ENCODE assay signal across 25 cellular contexts in genomic region chr19:36121486-36122124, GRCh38. TPM values are rescaled to one million over a fixed set of nuclear protein-coding genes. Genes with fewer than 3 reads are reported as not detected.
DNase-seq lines count a peak whose midpoint lies in the region; ATAC-seq and TF ChIP-seq lines count a peak whose summit lies in the region.
"Had no signal": no experiment of that assay in that cellular context is flagged by ENCODE, and none has a peak within 500 bp of the region (broad histone marks: within the 10 kb centered on the region; RNA-seq: fewer than 3 reads in every experiment).

No MANE protein-coding gene starts in this region.

- ATAC-seq in stimulated activated memory B cell treated with anti-CD40 and anti-IgM and Interleukin-4, amounts not matched to agents 10 μg/mL and 1 μg/mL and 100 μg/mL, for 72 hours: peak; percentile 6
- ATAC-seq in GM18858 (IDR thresholded peaks at IDR 0.05; ENCODE audit: unreplicated experiment): no peak

- peaks cover 88% of the 10 kb centered on the region for H3K36me3 Mint-ChIP-seq in activated T-cell treated with anti-CD3 and anti-CD28 coated beads, Interleukin-2, amount 50 U/mL, for 24 hours (ENCODE audit: low read depth)
- H3K36me3 Mint-ChIP-seq in endodermal cell (ENCODE audit: low read depth) (peaks cover 64% of the 10 kb centered on the region), CD14-positive monocyte (peaks cover 78 to 93% of the 10 kb centered on the region in 2 donors)
- H3K36me3 Mint-ChIP-seq in stimulated activated memory B cell treated with anti-CD40 and anti-IgM and Interleukin-4, amounts not matched to agents 10 μg/mL and 1 μg/mL and 100 μg/mL, for 72 hours: peaks cover 69% of the 10 kb centered on the region

- no peaks in the 10 kb centered on the region for H3K9me3 ChIP-seq in endodermal cell (ENCODE audit: control insufficient read depth, low read length)
- H3K9me3 ChIP-seq: BE2C, HAP-1, SJCRH30 had no signal

- peaks cover 57% of the 10 kb centered on the region for H3K36me3 ChIP-seq in endodermal cell (ENCODE audit: control insufficient read depth, insufficient read depth, low read length)

- no peak overlapping the region for H3K4me3 Mint-ChIP-seq in activated T-cell treated with anti-CD3 and anti-CD28 coated beads, Interleukin-2, amount 50 U/mL, for 24 hours
- no peak overlapping the region for H3K4me3 Mint-ChIP-seq in endodermal cell
- H3K4me3 Mint-ChIP-seq in stimulated activated memory B cell treated with anti-CD40 and anti-IgM and Interleukin-4, amounts not matched to agents 10 μg/mL and 1 μg/mL and 100 μg/mL, for 72 hours: no peak overlapping the region
- no peak overlapping the region for H3K4me3 Mint-ChIP-seq in CD14-positive monocyte
- H3K4me3 Mint-ChIP-seq: CD8-positive, alpha-beta memory T cell had no signal

- no peak overlapping the region for H3K9ac ChIP-seq in endodermal cell (ENCODE audit: extremely low read depth, low read length, poor library complexity, severe bottlenecking)

- no peak overlapping the region for H3K27ac ChIP-seq in endodermal cell (ENCODE audit: low read depth, low read length)
- H3K27ac ChIP-seq: HL-60, PC-9, RWPE1, SJCRH30 had no signal

- no peaks in the 10 kb centered on the region for H3K27me3 ChIP-seq in endodermal cell (ENCODE audit: control insufficient read depth, insufficient read depth, low read length, poor library complexity, severe bottlenecking)
- H3K27me3 ChIP-seq: BE2C, SJCRH30 had no signal

- no peak for TF ChIP-seq CTCF in endodermal cell (conservative IDR thresholded peaks at IDR 0.05)
- no peak for TF ChIP-seq CTCF in CD14-positive monocyte (IDR thresholded peaks at IDR 0.05)

- DNase-seq in activated T-cell treated with anti-CD3 and anti-CD28 coated beads, Interleukin-2, amount 50 U/mL, for 24 hours: no peak
- no peak for DNase-seq in activated T-cell treated with anti-CD3 and anti-CD28 coated beads, Interleukin-2, amount 50 U/mL, for 1 hour
- DNase-seq in Kasumi-1 (lab: John Stamatoyannopoulos, UW) (peak; percentile 12 to 17), endodermal cell (no peak), CD14-positive monocyte (ENCODE audit: low spot score) (no peak), DMS79 treated with DMSO at 0.1 percent for 48 hours (lab: John Stamatoyannopoulos, UW) (no peak)
- DNase-seq: 8988T; BE2C; CD8-positive, alpha-beta memory T cell; DMS79; NCI-H1417; NCI-H187; NCI-H2107; NCI-H226; NCI-H524; PC-9; SJCRH30; SW 1271 had no signal

- intact Hi-C loops in CD14-positive monocyte (cut with micrococcal nuclease): no loop called here

- H3K9me3 Mint-ChIP-seq in activated T-cell treated with anti-CD3 and anti-CD28 coated beads, Interleukin-2, amount 50 U/mL, for 24 hours: no peaks in the 10 kb centered on the region
- H3K9me3 Mint-ChIP-seq in endodermal cell (no peaks in the 10 kb centered on the region), CD14-positive monocyte (no peaks in the 10 kb centered on the region)
- no peaks in the 10 kb centered on the region for H3K9me3 Mint-ChIP-seq in stimulated activated memory B cell treated with anti-CD40 and anti-IgM and Interleukin-4, amounts not matched to agents 10 μg/mL and 1 μg/mL and 100 μg/mL, for 72 hours
- H3K9me3 Mint-ChIP-seq: CD8-positive, alpha-beta memory T cell had no signal

- peak overlapping the region; percentile 63 for H3K27ac Mint-ChIP-seq in activated T-cell treated with anti-CD3 and anti-CD28 coated beads, Interleukin-2, amount 50 U/mL, for 24 hours
- H3K27ac Mint-ChIP-seq in endodermal cell (peak overlapping the region; percentile 52), CD14-positive monocyte (peak overlapping the region in 1 of 7 donors; percentile 37)
- H3K27ac Mint-ChIP-seq in stimulated activated memory B cell treated with anti-CD40 and anti-IgM and Interleukin-4, amounts not matched to agents 10 μg/mL and 1 μg/mL and 100 μg/mL, for 72 hours: no peak overlapping the region
- H3K27ac Mint-ChIP-seq: CD8-positive, alpha-beta memory T cell had no signal

- no peaks in the 10 kb centered on the region for H3K27me3 Mint-ChIP-seq in activated T-cell treated with anti-CD3 and anti-CD28 coated beads, Interleukin-2, amount 50 U/mL, for 24 hours
- H3K27me3 Mint-ChIP-seq in endodermal cell (ENCODE audit: insufficient read depth): no peaks in the 10 kb centered on the region
- H3K27me3 Mint-ChIP-seq in stimulated activated memory B cell treated with anti-CD40 and anti-IgM and Interleukin-4, amounts not matched to agents 10 μg/mL and 1 μg/mL and 100 μg/mL, for 72 hours: no peaks in the 10 kb centered on the region
- peaks cover 0 to 1% (median 0%) of the 10 kb centered on the region in 3 donors for H3K27me3 Mint-ChIP-seq in CD14-positive monocyte (ENCODE audit: low read depth in 3 of 3)

- peaks cover 28% of the 10 kb centered on the region for H3K4me1 Mint-ChIP-seq in activated T-cell treated with anti-CD3 and anti-CD28 coated beads, Interleukin-2, amount 50 U/mL, for 24 hours (ENCODE audit: low read depth)
- H3K4me1 Mint-ChIP-seq in endodermal cell: peaks cover 6% of the 10 kb centered on the region
- H3K4me1 Mint-ChIP-seq in stimulated activated memory B cell treated with anti-CD40 and anti-IgM and Interleukin-4, amounts not matched to agents 10 μg/mL and 1 μg/mL and 100 μg/mL, for 72 hours: peaks cover 45% of the 10 kb centered on the region
- H3K4me1 Mint-ChIP-seq in CD14-positive monocyte: peaks cover 6% of the 10 kb centered on the region

- no peaks in the 10 kb centered on the region for H3K4me1 ChIP-seq in endodermal cell (ENCODE audit: control insufficient read depth, insufficient read depth, low read length)
- H3K4me1 ChIP-seq: BE2C, SJCRH30 had no signal

- 94 to 97% methylated on average over 34 to 49 of the region's 49 CpGs for WGBS in endodermal cell (ENCODE audit: insufficient coverage in 1 of 2, insufficient read length in 1 of 2), 2 experiments

- H3K4me3 ChIP-seq in endodermal cell (ENCODE audit: low read length): no peak overlapping the region
- H3K4me3 ChIP-seq: HAP-1, PC-9, SJCRH30 had no signal

RNA-seq across cellular contexts. Expression of gene TBCB, which starts 6.3 kb away (rescaled TPM):
- total RNA-seq in endodermal cell: 100 to 1,000 TPM; 189 to 194 TPM
- 216 TPM for polyA plus RNA-seq in endodermal cell (2013, experiment 1 of 2)
- polyA plus RNA-seq in endodermal cell (2013, experiment 2 of 2): 209 TPM
- 100 to 1,000 TPM; 178 to 233 TPM for polyA plus RNA-seq in CD14-positive monocyte

RNA-seq across cellular contexts. Expression of gene POLR2I, which starts 6.9 kb away (rescaled TPM):
- 100 to 1,000 TPM; 102 to 132 TPM for total RNA-seq in endodermal cell
- 99.2 TPM for polyA plus RNA-seq in endodermal cell (2013, experiment 1 of 2)
- polyA plus RNA-seq in endodermal cell (2013, experiment 2 of 2): 100 TPM
- polyA plus RNA-seq in CD14-positive monocyte: 10 to 100 TPM; 57.9 to 73.9 TPM

RNA-seq across cellular contexts. Expression of gene OVOL3, which starts 10.7 kb away (rescaled TPM):
- not detected for total RNA-seq in endodermal cell
- polyA plus RNA-seq in endodermal cell (2013, experiment 1 of 2): not detected
- not detected for polyA plus RNA-seq in endodermal cell (2013, experiment 2 of 2)
- polyA plus RNA-seq in CD14-positive monocyte: not detected
- total RNA-seq: CD8-positive, alpha-beta memory T cell; HT1080; PC-9 had no signal
- polyA plus RNA-seq: AG04450; CD8-positive, alpha-beta memory T cell had no signal

RNA-seq across cellular contexts. Expression of gene CAPNS1, which starts 18.3 kb away (rescaled TPM):
- total RNA-seq in endodermal cell: 100 to 1,000 TPM; 633 to 714 TPM
- 405 TPM for polyA plus RNA-seq in endodermal cell (2013, experiment 1 of 2)
- polyA plus RNA-seq in endodermal cell (2013, experiment 2 of 2): 436 TPM
- 100 to 1,000 TPM; 239 to 282 TPM for polyA plus RNA-seq in CD14-positive monocyte

RNA-seq across cellular contexts. Expression of gene COX7A1, which starts 30.6 kb away (rescaled TPM):
- 1 to 10 TPM; 1.4 to 2.4 TPM for total RNA-seq in endodermal cell
- polyA plus RNA-seq in endodermal cell (2013, experiment 1 of 2): not detected
- polyA plus RNA-seq in endodermal cell (2013, experiment 2 of 2): not detected
- polyA plus RNA-seq in CD14-positive monocyte: not detected
- total RNA-seq: CD8-positive, alpha-beta memory T cell; HT1080; PC-9; SJCRH30 had no signal
- polyA plus RNA-seq: CD8-positive, alpha-beta memory T cell had no signal

Comparison
In these comparisons a context has a peak if more than half of its experiments do, and no peak if none do; other contexts are left out.
1. DNase-seq: peak in Kasumi-1 (2 of 2); none in activated T-cell treated with anti-CD3 and anti-CD28 coated beads, Interleukin-2, amount 50 U/mL, for 24 hours (single experiment), activated T-cell treated with anti-CD3 and anti-CD28 coated beads, Interleukin-2, amount 50 U/mL, for 1 hour (single experiment), endodermal cell (single experiment), CD14-positive monocyte (single experiment) and DMS79 treated with DMSO at 0.1 percent for 48 hours (single experiment).